1 cellular context compared by ENCODE assay signal in the genomic region with DNA sequence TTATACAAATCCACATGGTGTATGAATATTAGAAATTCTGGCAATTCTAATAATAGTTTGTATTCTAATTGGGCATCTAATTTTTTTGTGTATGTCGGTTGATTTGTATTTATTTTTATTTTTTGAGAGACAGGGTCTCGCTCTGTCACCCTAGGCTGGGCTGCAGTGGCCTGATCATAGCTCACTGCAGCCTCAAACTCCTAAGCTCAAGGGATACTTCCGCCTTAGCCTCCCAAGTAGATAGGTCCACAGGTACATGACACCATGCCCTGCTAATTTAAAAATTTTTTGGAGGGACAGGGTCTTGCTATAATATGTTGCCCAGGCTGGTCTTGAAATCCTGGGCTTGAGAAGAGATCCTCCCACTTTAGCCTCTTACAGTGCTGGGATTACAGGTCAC.
TF ChIP-seq lines count a peak whose summit lies in the region.

No MANE protein-coding gene starts in this region.

TF ChIP-seq in IMR-90, 13 proteins besides CTCF, POLR2A, EP300 and RAD21 (continued from another document):
- TF ChIP-seq, protein P1, sequence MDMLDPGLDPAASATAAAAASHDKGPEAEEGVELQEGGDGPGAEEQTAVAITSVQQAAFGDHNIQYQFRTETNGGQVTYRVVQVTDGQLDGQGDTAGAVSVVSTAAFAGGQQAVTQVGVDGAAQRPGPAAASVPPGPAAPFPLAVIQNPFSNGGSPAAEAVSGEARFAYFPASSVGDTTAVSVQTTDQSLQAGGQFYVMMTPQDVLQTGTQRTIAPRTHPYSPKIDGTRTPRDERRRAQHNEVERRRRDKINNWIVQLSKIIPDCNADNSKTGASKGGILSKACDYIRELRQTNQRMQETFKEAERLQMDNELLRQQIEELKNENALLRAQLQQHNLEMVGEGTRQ (IDR thresholded peaks at IDR 0.05; ENCODE audit: low read depth, low read length) = no peak
- TF ChIP-seq, protein P2, sequence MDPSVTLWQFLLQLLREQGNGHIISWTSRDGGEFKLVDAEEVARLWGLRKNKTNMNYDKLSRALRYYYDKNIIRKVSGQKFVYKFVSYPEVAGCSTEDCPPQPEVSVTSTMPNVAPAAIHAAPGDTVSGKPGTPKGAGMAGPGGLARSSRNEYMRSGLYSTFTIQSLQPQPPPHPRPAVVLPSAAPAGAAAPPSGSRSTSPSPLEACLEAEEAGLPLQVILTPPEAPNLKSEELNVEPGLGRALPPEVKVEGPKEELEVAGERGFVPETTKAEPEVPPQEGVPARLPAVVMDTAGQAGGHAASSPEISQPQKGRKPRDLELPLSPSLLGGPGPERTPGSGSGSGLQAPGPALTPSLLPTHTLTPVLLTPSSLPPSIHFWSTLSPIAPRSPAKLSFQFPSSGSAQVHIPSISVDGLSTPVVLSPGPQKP (IDR thresholded peaks at IDR 0.05; ENCODE audit: borderline replicate concordance, low read depth, low read length) = no peak
- TF ChIP-seq BHLHE40 (IDR thresholded peaks at IDR 0.05; ENCODE audit: low read depth, low read length) = no peak
- TF ChIP-seq MAFK (IDR thresholded peaks at IDR 0.05; ENCODE audit: low read depth, low read length) = no peak
